Comparison of ENCODE assay signal across 15 cellular contexts in genomic region chr1:185208626-185209170, GRCh38. TPM values are rescaled to one million over a fixed set of nuclear protein-coding genes. Genes with fewer than 3 reads are reported as not detected.
DNase-seq lines count a peak whose midpoint lies in the region; ATAC-seq and TF ChIP-seq lines count a peak whose summit lies in the region.
"Had no signal": no experiment of that assay in that cellular context is flagged by ENCODE, and none has a peak within 500 bp of the region (broad histone marks: within the 10 kb centered on the region; RNA-seq: fewer than 3 reads in every experiment).

No MANE protein-coding gene starts in this region.

- no peaks in the 10 kb centered on the region for H3K9me3 Mint-ChIP-seq in natural killer cell treated with Interleukin-12 subunit alpha and Interleukin-12 subunit beta and Interleukin-15 and Interleukin-18, amount 100 ng/mL, for 72 hours

- H3K4me3 Mint-ChIP-seq in natural killer cell treated with Interleukin-12 subunit alpha and Interleukin-12 subunit beta and Interleukin-15 and Interleukin-18, amount 100 ng/mL, for 72 hours, result no peak overlapping the region
- H3K4me3 Mint-ChIP-seq: CD8-positive, alpha-beta T cell had no signal

- H3K36me3 Mint-ChIP-seq in natural killer cell treated with Interleukin-12 subunit alpha and Interleukin-12 subunit beta and Interleukin-15 and Interleukin-18, amount 100 ng/mL, for 72 hours, result peaks cover 14% of the 10 kb centered on the region

- H3K27me3 ChIP-seq in adrenal gland, result no peaks in the 10 kb centered on the region
- no peaks in the 10 kb centered on the region for H3K27me3 ChIP-seq in upper lobe of right lung
- H3K27me3 ChIP-seq: BE2C had no signal

- no peak overlapping the region for H3K4me3 ChIP-seq in adrenal gland
- no peak overlapping the region for H3K4me3 ChIP-seq in epithelial cell of esophagus (ENCODE audit: low read length)
- H3K4me3 ChIP-seq in upper lobe of right lung, result no peak overlapping the region

- intact Hi-C loops in adrenal gland (cut with DNase I), result no loop called here
- intact Hi-C loops in upper lobe of right lung (cut with DNase I), result no loop called here

- no peak for ATAC-seq in natural killer cell treated with Interleukin-12 subunit alpha and Interleukin-12 subunit beta and Interleukin-15 and Interleukin-18, amount 100 ng/mL, for 72 hours
- no peak for ATAC-seq in upper lobe of right lung
- ATAC-seq in GM21717 (IDR thresholded peaks at IDR 0.05; ENCODE audit: unreplicated experiment), result no peak
- ATAC-seq: CD8-positive, alpha-beta T cell had no signal

- TF ChIP-seq CTCF in adrenal gland (IDR thresholded peaks at IDR 0.05) (no peak), epithelial cell of esophagus (IDR thresholded peaks at IDR 0.05; ENCODE audit: insufficient read depth, low read depth, low read length, missing control alignments) (no peak), upper lobe of right lung (IDR thresholded peaks at IDR 0.05) (no peak)

- H3K27ac Mint-ChIP-seq in natural killer cell treated with Interleukin-12 subunit alpha and Interleukin-12 subunit beta and Interleukin-15 and Interleukin-18, amount 100 ng/mL, for 72 hours, result no peak overlapping the region
- H3K27ac Mint-ChIP-seq: CD8-positive, alpha-beta T cell had no signal

- H3K4me1 Mint-ChIP-seq in natural killer cell treated with Interleukin-12 subunit alpha and Interleukin-12 subunit beta and Interleukin-15 and Interleukin-18, amount 100 ng/mL, for 72 hours (ENCODE audit: low read depth in 2 of 2), result no peaks in the 10 kb centered on the region

- H3K9me3 ChIP-seq in adrenal gland (replicated peaks in 1 of 3), result no peaks in the 10 kb centered on the region
- H3K9me3 ChIP-seq in upper lobe of right lung, result no peaks in the 10 kb centered on the region
- H3K9me3 ChIP-seq: BE2C had no signal

- peaks cover 0 to 8% of the 10 kb centered on the region in 2 donors for H3K4me1 ChIP-seq in adrenal gland (replicated peaks in 1 of 2)
- no peaks in the 10 kb centered on the region for H3K4me1 ChIP-seq in upper lobe of right lung
- H3K4me1 ChIP-seq: BE2C had no signal

- peak; percentile 60 for DNase-seq in ELR (ENCODE audit: low read depth)
- no peak for DNase-seq in adrenal gland
- DNase-seq in epithelial cell of esophagus (ENCODE audit: low read depth), result peak; percentile 2
- peak; percentile 20 for DNase-seq in iris pigment epithelial cell (ENCODE audit: low read depth)
- DNase-seq in natural killer cell treated with Interleukin-12 subunit alpha and Interleukin-12 subunit beta and Interleukin-15 and Interleukin-18, amount 100 ng/mL, for 72 hours (ENCODE audit: low spot score), result no peak
- DNase-seq in upper lobe of right lung, result no peak
- no peak for DNase-seq in T1000 (lab: John Stamatoyannopoulos, UW)
- DNase-seq: BE2C; CD8-positive, alpha-beta T cell; GOT3; NCI-H2029; NCI-H2171 treated with DMSO at 0.1 percent for 48 hours; NCI-H510A treated with DMSO at 0.1 percent for 48 hours; SHP77 treated with DMSO at 0.1 percent for 48 hours had no signal

- H3K27me3 Mint-ChIP-seq in natural killer cell treated with Interleukin-12 subunit alpha and Interleukin-12 subunit beta and Interleukin-15 and Interleukin-18, amount 100 ng/mL, for 72 hours, result no peaks in the 10 kb centered on the region

- H3K27ac ChIP-seq in adrenal gland (peak overlapping the region in 3 of 5 donors; percentile 13 to 61 (median 19)), upper lobe of right lung (no peak overlapping the region)

- whole genome bisulfite sequencing in adrenal gland, 4 donors, result 63 to 70% (median 67%) methylated on average over 5 of the region's 5 CpGs

- TF ChIP-seq POLR2A in adrenal gland (IDR thresholded peaks at IDR 0.05), result no peak

- no peaks in the 10 kb centered on the region for H3K36me3 ChIP-seq in adrenal gland (replicated peaks in 1 of 2)
- no peaks in the 10 kb centered on the region for H3K36me3 ChIP-seq in upper lobe of right lung
- H3K36me3 ChIP-seq: BE2C had no signal

RNA-seq across cellular contexts. Expression of gene SWT1, which starts 51.7 kb away (rescaled TPM):
- total RNA-seq in adrenal gland (10 to 100 TPM in 1 of 8 donors, 1 to 10 TPM in 7; 2.9 to 11.0 (median 6.3) TPM), upper lobe of right lung (7.2 TPM)
- 1 to 10 TPM; 1.9 to 4.9 (median 1.9) TPM for polyA plus RNA-seq in adrenal gland
- 1 to 10 TPM; 2.2 to 2.3 TPM for total RNA-seq in natural killer cell treated with Interleukin-12 subunit alpha and Interleukin-12 subunit beta and Interleukin-15 and Interleukin-18, amount 100 ng/mL, for 72 hours

RNA-seq across cellular contexts. Expression of gene TRMT1L, which starts 51.9 kb away (rescaled TPM):
- total RNA-seq in adrenal gland (10 to 100 TPM; 13.6 to 30.4 (median 24.9) TPM), upper lobe of right lung (16.0 TPM)
- polyA plus RNA-seq in adrenal gland, result 10 to 100 TPM in 1 of 3 donors, 1 to 10 TPM in 2; 5.9 to 52.5 (median 6.5) TPM
- total RNA-seq in natural killer cell treated with Interleukin-12 subunit alpha and Interleukin-12 subunit beta and Interleukin-15 and Interleukin-18, amount 100 ng/mL, for 72 hours, result 10 to 100 TPM; 10.6 to 15.0 TPM

Comparison
In these comparisons a context has a peak if more than half of its experiments do, and no peak if none do; other contexts are left out.
1. DNase-seq: peak in ELR (single experiment), epithelial cell of esophagus (single experiment) and iris pigment epithelial cell (single experiment); none in adrenal gland (0 of 7), natural killer cell treated with Interleukin-12 subunit alpha and Interleukin-12 subunit beta and Interleukin-15 and Interleukin-18, amount 100 ng/mL, for 72 hours (single experiment), upper lobe of right lung (single experiment) and T1000 (single experiment).